19 cellular contexts compared by ENCODE assay signal in the genomic region with DNA sequence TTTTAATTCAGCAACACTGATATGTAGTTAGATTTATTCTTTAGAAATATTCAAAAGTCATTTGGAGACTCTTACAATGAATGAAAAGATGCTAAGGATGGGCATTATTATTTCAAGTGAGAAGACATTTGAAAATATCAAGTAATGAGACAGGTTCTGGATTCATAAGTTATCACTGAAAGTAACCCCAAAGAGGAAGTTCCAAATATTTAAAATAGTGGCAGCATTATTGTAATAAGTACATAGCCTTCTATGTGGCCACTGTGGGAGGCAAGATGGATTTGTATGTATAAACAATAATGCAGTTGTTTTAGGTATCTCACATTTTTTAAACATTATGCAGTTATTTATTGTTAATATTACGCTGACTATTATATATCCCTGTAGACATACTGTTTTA.
"Had no signal": no experiment of that assay in that cellular context is flagged by ENCODE, and none has a peak within 500 bp of the region (broad histone marks: within the 10 kb centered on the region; RNA-seq: fewer than 3 reads in every experiment).

No MANE protein-coding gene starts in this region.

- DNase-seq: activated CD4-positive, alpha-beta memory T cell treated with anti-CD3 and anti-CD28 coated beads, Interleukin-2, amount 10 ng/mL, durations not matched to agents 7 days and 5 days; activated CD4-positive, alpha-beta T cell treated with anti-CD3 and anti-CD28 coated beads for 1 hour; activated CD4-positive, alpha-beta T cell treated with anti-CD3 and anti-CD28 coated beads, Interleukin-2, amount 10 ng/mL, durations not matched to agents 7 days and 5 days; activated CD8-positive, alpha-beta memory T cell treated with anti-CD3 and anti-CD28 coated beads, Interleukin-2, amount 50 U/mL, for 48 hours; activated naive CD8-positive, alpha-beta T cell treated with anti-CD3 and anti-CD28 coated beads, Interleukin-2, amount 50 U/mL, for 24 hours; activated T-cell treated with anti-CD3 and anti-CD28 coated beads, Interleukin-2, amount 50 U/mL, for 48 hours; colonic mucosa; dorsolateral prefrontal cortex; effector memory CD4-positive, alpha-beta T cell; glutamatergic neuron; left colon; mammary epithelial cell; posterior cingulate gyrus; right cardiac atrium; stimulated activated CD4-positive, alpha-beta T cell treated with anti-CD3 and anti-CD28 coated beads, Interleukin-15, amount 100 ng/mL, for 24 hours; stimulated activated CD4-positive, alpha-beta T cell treated with anti-CD3 and anti-CD28 coated beads, Interleukin-2, amount 100 ng/mL, for 24 hours; stimulated activated naive CD4-positive, alpha-beta T cell treated with Interleukin-2 at 50 U/mL for 16 hours; T-helper 1 cell; trophoblast cell had no signal
